Comparison of ENCODE assay signal across 24 cellular contexts in the genomic region with DNA sequence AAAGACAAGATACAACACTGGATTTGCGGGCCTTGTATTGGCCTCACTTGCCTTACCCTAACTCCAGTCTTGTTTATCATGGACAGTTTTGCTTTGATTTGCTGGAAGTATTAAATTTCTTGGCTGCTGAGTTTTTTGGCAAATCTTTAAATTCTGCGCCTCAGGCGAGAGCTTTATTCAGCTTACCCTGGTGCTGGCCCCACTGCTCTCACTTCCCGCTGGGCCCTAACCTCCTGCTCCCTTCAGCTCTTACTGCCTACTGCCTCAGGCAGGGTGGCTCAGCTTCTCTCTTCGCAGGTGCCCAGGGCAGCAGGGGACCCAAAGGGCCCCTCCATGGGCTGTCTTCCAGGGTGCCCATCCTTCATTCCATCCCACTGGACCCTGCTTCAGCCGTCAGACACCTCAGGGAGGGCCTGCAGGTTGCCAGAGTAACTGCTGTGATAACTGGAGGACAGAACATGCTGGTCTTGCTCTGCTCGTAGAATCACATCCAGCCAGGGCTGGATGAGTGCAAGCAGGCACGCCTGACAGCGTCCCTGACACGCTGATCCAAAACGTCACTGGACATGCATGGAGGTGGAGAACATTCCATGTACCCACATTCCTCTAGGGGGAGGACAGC. TPM values are rescaled to one million over a fixed set of nuclear protein-coding genes. Genes with fewer than 3 reads are reported as not detected.
A peak's percentile ranks its signal among the peaks of the same experiment; 100 is the strongest.
DNase-seq lines count a peak whose midpoint lies in the region; ATAC-seq and TF ChIP-seq lines count a peak whose summit lies in the region.
"Had no signal": no experiment of that assay in that cellular context is flagged by ENCODE, and none has a peak within 500 bp of the region (broad histone marks: within the 10 kb centered on the region; RNA-seq: fewer than 3 reads in every experiment).

No MANE protein-coding gene starts in this region.

- H3K4me3 ChIP-seq in left ventricle myocardium inferior (no peak overlapping the region), parathyroid adenoma (ENCODE audit: low read depth, low read length) (no peak overlapping the region)
- H3K4me3 ChIP-seq: dorsolateral prefrontal cortex, lower lobe of right lung, thoracic aorta had no signal

- no peaks in the 10 kb centered on the region for H3K36me3 ChIP-seq in left ventricle myocardium inferior
- H3K36me3 ChIP-seq in parathyroid adenoma (ENCODE audit: control insufficient read depth, insufficient read depth, low read length): no peaks in the 10 kb centered on the region
- H3K36me3 ChIP-seq: lower lobe of right lung, thoracic aorta had no signal

- no peak overlapping the region for H3K4me3 Mint-ChIP-seq in activated CD8-positive, alpha-beta T cell treated with anti-CD3 and anti-CD28 coated beads, Interleukin-2, amount 10 ng/mL, durations not matched to agents 7 days and 5 days
- no peak overlapping the region for H3K4me3 Mint-ChIP-seq in activated CD8-positive, alpha-beta T cell treated with anti-CD3 and anti-CD28 coated beads for 36 hours
- H3K4me3 Mint-ChIP-seq: IgD-negative memory B cell; T-helper 2 cell treated with Interferon-gamma antibody and Interleukin-4, amounts not matched to agents 5 μg/mL and 100 μg/mL, for 36 hours had no signal

- ATAC-seq in activated CD8-positive, alpha-beta T cell treated with anti-CD3 and anti-CD28 coated beads, Interleukin-2, amount 10 ng/mL, durations not matched to agents 7 days and 5 days: no peak
- no peak for ATAC-seq in activated CD8-positive, alpha-beta T cell treated with anti-CD3 and anti-CD28 coated beads for 36 hours
- no peak for ATAC-seq in HG02798 (IDR thresholded peaks at IDR 0.05; ENCODE audit: poor library complexity, unreplicated experiment)
- no peak for ATAC-seq in GM19351 (IDR thresholded peaks at IDR 0.05; ENCODE audit: unreplicated experiment)
- ATAC-seq: activated naive CD4-positive, alpha-beta T cell treated with anti-CD3 and anti-CD28 coated beads, Interleukin-2, amount 50 U/mL, for 72 hours; lower lobe of right lung had no signal

- CTCF ChIA-PET in activated CD8-positive, alpha-beta T cell treated with anti-CD3 and anti-CD28 coated beads, Interleukin-2, amount 10 ng/mL, durations not matched to agents 7 days and 5 days (lab: Charles Lee): interaction anchor here (1.2 to 6.8 kb wide), 2 partner anchors 55 to 63 kb away, joined by 3 to 93 read pairs; no protein-coding TSS in a partner anchor
- CTCF ChIA-PET in activated CD8-positive, alpha-beta T cell treated with anti-CD3 and anti-CD28 coated beads for 36 hours (lab: Charles Lee): interaction anchor here (1.4 to 7.7 kb wide), 6 partner anchors 9 to 64 kb away, joined by 3 to 120 read pairs (median 22); no protein-coding TSS in a partner anchor

- peaks cover 2% of the 10 kb centered on the region for H3K4me1 Mint-ChIP-seq in activated CD8-positive, alpha-beta T cell treated with anti-CD3 and anti-CD28 coated beads, Interleukin-2, amount 10 ng/mL, durations not matched to agents 7 days and 5 days (ENCODE audit: low read depth)
- H3K4me1 Mint-ChIP-seq in activated CD8-positive, alpha-beta T cell treated with anti-CD3 and anti-CD28 coated beads for 36 hours (ENCODE audit: low read depth): peaks cover 2% of the 10 kb centered on the region

- no peaks in the 10 kb centered on the region for H3K9me3 Mint-ChIP-seq in activated CD8-positive, alpha-beta T cell treated with anti-CD3 and anti-CD28 coated beads, Interleukin-2, amount 10 ng/mL, durations not matched to agents 7 days and 5 days (ENCODE audit: insufficient read depth)
- no peaks in the 10 kb centered on the region for H3K9me3 Mint-ChIP-seq in activated CD8-positive, alpha-beta T cell treated with anti-CD3 and anti-CD28 coated beads for 36 hours
- H3K9me3 Mint-ChIP-seq: activated naive CD4-positive, alpha-beta T cell treated with anti-CD3 and anti-CD28 coated beads, Interleukin-2, amount 50 U/mL, for 72 hours; T-helper 2 cell treated with Interferon-gamma antibody and Interleukin-4, amounts not matched to agents 5 μg/mL and 100 μg/mL, for 36 hours had no signal

- peak; percentile 1 for DNase-seq in activated CD8-positive, alpha-beta T cell treated with anti-CD3 and anti-CD28 coated beads, Interleukin-2, amount 10 ng/mL, durations not matched to agents 7 days and 5 days
- no peak for DNase-seq in activated CD8-positive, alpha-beta T cell treated with anti-CD3 and anti-CD28 coated beads for 36 hours
- DNase-seq in left ventricle myocardium inferior (peak; percentile 66), LoVo (ENCODE audit: low spot score) (no peak)
- no peak for DNase-seq in activated CD4-positive, alpha-beta T cell treated with anti-CD3 and anti-CD28 coated beads, Interleukin-2, amount 50 U/mL, for 1 hour
- DNase-seq: activated CD4-positive, alpha-beta T cell treated with anti-CD3 and anti-CD28 coated beads for 48 hours; aorta; dorsolateral prefrontal cortex; EL; lower lobe of right lung; NCI-H1105 treated with DMSO at 0.1 percent for 48 hours; NCI-H2029 treated with DMSO at 0.1 percent for 48 hours; NCI-H226; NCI-H774; stimulated activated CD4-positive, alpha-beta T cell treated with anti-CD3 and anti-CD28 coated beads, Interleukin-4, amount 100 ng/mL, for 24 hours; stimulated activated naive CD4-positive, alpha-beta T cell had no signal

- intact Hi-C loops in activated CD8-positive, alpha-beta T cell treated with anti-CD3 and anti-CD28 coated beads for 36 hours (cut with micrococcal nuclease): loop anchor here (5.0 kb wide), 1 partner anchor 57 kb away; no protein-coding TSS in a partner anchor
- intact Hi-C loops in left ventricle myocardium inferior (cut with micrococcal nuclease): no loop called here

- POLR2A ChIA-PET in activated CD8-positive, alpha-beta T cell treated with anti-CD3 and anti-CD28 coated beads, Interleukin-2, amount 10 ng/mL, durations not matched to agents 7 days and 5 days (lab: Charles Lee): interaction anchor here (0.6 kb wide), 1 partner anchor 34 kb away, joined by 5 read pairs; no protein-coding TSS in a partner anchor
- POLR2A ChIA-PET in activated CD8-positive, alpha-beta T cell treated with anti-CD3 and anti-CD28 coated beads for 36 hours (lab: Charles Lee): no interaction called here

- peaks cover 17% of the 10 kb centered on the region for H3K27me3 ChIP-seq in left ventricle myocardium inferior (ENCODE audit: low read depth)
- no peaks in the 10 kb centered on the region for H3K27me3 ChIP-seq in parathyroid adenoma (ENCODE audit: control insufficient read depth, insufficient read depth, low read length)
- H3K27me3 ChIP-seq: dorsolateral prefrontal cortex had no signal

- H3K79me2 ChIP-seq in parathyroid adenoma: peaks cover 2% of the 10 kb centered on the region

- H3K4me2 ChIP-seq in parathyroid adenoma (ENCODE audit: low read length): no peak overlapping the region

- H3K4me1 ChIP-seq in left ventricle myocardium inferior (peaks cover 50% of the 10 kb centered on the region), parathyroid adenoma (peaks cover 30% of the 10 kb centered on the region)
- H3K4me1 ChIP-seq: lower lobe of right lung had no signal

- H3K27ac ChIP-seq in left ventricle myocardium inferior (replicated peaks): peak overlapping the region; percentile 82
- peak overlapping the region; percentile 96 for H3K27ac ChIP-seq in parathyroid adenoma
- H3K27ac ChIP-seq: 22Rv1, lower lobe of right lung, thoracic aorta had no signal

- H3K9me3 ChIP-seq in left ventricle myocardium inferior (replicated peaks) (no peaks in the 10 kb centered on the region), parathyroid adenoma (ENCODE audit: control insufficient read depth, low read length) (no peaks in the 10 kb centered on the region)
- H3K9me3 ChIP-seq: lower lobe of right lung, thoracic aorta had no signal

- no peak overlapping the region for H3K9ac ChIP-seq in parathyroid adenoma

- H3K27ac Mint-ChIP-seq in activated CD8-positive, alpha-beta T cell treated with anti-CD3 and anti-CD28 coated beads, Interleukin-2, amount 10 ng/mL, durations not matched to agents 7 days and 5 days: no peak overlapping the region
- H3K27ac Mint-ChIP-seq in activated CD8-positive, alpha-beta T cell treated with anti-CD3 and anti-CD28 coated beads for 36 hours: no peak overlapping the region
- H3K27ac Mint-ChIP-seq: activated naive CD4-positive, alpha-beta T cell treated with anti-CD3 and anti-CD28 coated beads, Interleukin-2, amount 50 U/mL, for 72 hours; IgD-negative memory B cell; T-helper 2 cell treated with Interferon-gamma antibody and Interleukin-4, amounts not matched to agents 5 μg/mL and 100 μg/mL, for 36 hours had no signal

- H3K27me3 Mint-ChIP-seq in activated CD8-positive, alpha-beta T cell treated with anti-CD3 and anti-CD28 coated beads, Interleukin-2, amount 10 ng/mL, durations not matched to agents 7 days and 5 days (ENCODE audit: low read depth): peaks cover 3% of the 10 kb centered on the region
- H3K27me3 Mint-ChIP-seq in activated CD8-positive, alpha-beta T cell treated with anti-CD3 and anti-CD28 coated beads for 36 hours: peaks cover 15% of the 10 kb centered on the region

- peak overlapping the region; percentile 75 for H2AFZ ChIP-seq in parathyroid adenoma

- no peak for TF ChIP-seq CTCF in activated CD8-positive, alpha-beta T cell treated with anti-CD3 and anti-CD28 coated beads for 36 hours (IDR thresholded peaks at IDR 0.05)
- TF ChIP-seq CTCF in left ventricle myocardium inferior (IDR thresholded peaks at IDR 0.05; ENCODE audit: borderline replicate concordance) (no peak), parathyroid adenoma (IDR thresholded peaks at IDR 0.05) (peak; percentile 8)

- no peaks in the 10 kb centered on the region for H3K36me3 Mint-ChIP-seq in activated CD8-positive, alpha-beta T cell treated with anti-CD3 and anti-CD28 coated beads, Interleukin-2, amount 10 ng/mL, durations not matched to agents 7 days and 5 days (ENCODE audit: low read depth)
- H3K36me3 Mint-ChIP-seq in activated CD8-positive, alpha-beta T cell treated with anti-CD3 and anti-CD28 coated beads for 36 hours (ENCODE audit: low read depth): no peaks in the 10 kb centered on the region
- H3K36me3 Mint-ChIP-seq: activated naive CD4-positive, alpha-beta T cell treated with anti-CD3 and anti-CD28 coated beads, Interleukin-2, amount 50 U/mL, for 72 hours; IgD-negative memory B cell had no signal

RNA-seq across cellular contexts. Expression of a gene that starts 45.7 kb away (rescaled TPM):
- total RNA-seq in activated CD8-positive, alpha-beta T cell treated with anti-CD3 and anti-CD28 coated beads, Interleukin-2, amount 10 ng/mL, durations not matched to agents 7 days and 5 days: not detected
- under 1 TPM; 0.05 to 0.16 TPM for total RNA-seq in activated CD8-positive, alpha-beta T cell treated with anti-CD3 and anti-CD28 coated beads for 36 hours
- 22.8 TPM for total RNA-seq in left ventricle myocardium inferior

RNA-seq across cellular contexts. Expression of a gene that starts 48.2 kb away (rescaled TPM):
- total RNA-seq in activated CD8-positive, alpha-beta T cell treated with anti-CD3 and anti-CD28 coated beads, Interleukin-2, amount 10 ng/mL, durations not matched to agents 7 days and 5 days: 100 to 1,000 TPM; 212 to 222 TPM
- total RNA-seq in activated CD8-positive, alpha-beta T cell treated with anti-CD3 and anti-CD28 coated beads for 36 hours: 100 to 1,000 TPM; 303 to 309 TPM
- total RNA-seq in left ventricle myocardium inferior: 151 TPM

Comparison
In these comparisons a context has a peak if more than half of its experiments do, and no peak if none do; other contexts are left out.
1. DNase-seq: peak in activated CD8-positive, alpha-beta T cell treated with anti-CD3 and anti-CD28 coated beads, Interleukin-2, amount 10 ng/mL, durations not matched to agents 7 days and 5 days (single experiment) and left ventricle myocardium inferior (single experiment); none in activated CD8-positive, alpha-beta T cell treated with anti-CD3 and anti-CD28 coated beads for 36 hours (single experiment), activated CD4-positive, alpha-beta T cell treated with anti-CD3 and anti-CD28 coated beads, Interleukin-2, amount 50 U/mL, for 1 hour (single experiment) and LoVo (single experiment).
2. RNA of a gene that starts 45.7 kb away (total RNA-seq): 22.8 TPM in left ventricle myocardium inferior (single experiment); 0.05 to 0.16 TPM in activated CD8-positive, alpha-beta T cell treated with anti-CD3 and anti-CD28 coated beads for 36 hours and not detected in activated CD8-positive, alpha-beta T cell treated with anti-CD3 and anti-CD28 coated beads, Interleukin-2, amount 10 ng/mL, durations not matched to agents 7 days and 5 days; every median in the first group is over 10 times any median in the second.